1 cellular context compared by ENCODE assay signal in the genomic region with DNA sequence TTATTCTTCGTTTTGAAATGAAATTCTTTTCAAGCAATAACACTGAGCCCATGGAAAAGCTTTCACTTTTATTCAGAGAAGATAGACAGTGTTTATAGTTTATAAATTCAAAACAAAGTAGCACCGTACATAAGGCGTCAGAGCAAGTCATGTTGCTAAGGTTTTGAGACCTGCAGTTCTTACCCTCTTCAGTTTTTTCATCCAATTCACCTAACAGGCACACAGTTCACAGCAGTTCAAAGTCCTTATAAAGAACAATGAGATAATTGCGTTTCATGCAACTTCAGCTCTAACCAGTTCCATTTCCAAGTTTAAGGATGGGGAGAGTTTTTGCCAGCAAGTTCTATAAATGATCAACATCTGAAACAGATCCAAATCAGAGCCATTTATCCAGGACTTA.
TF ChIP-seq lines count a peak whose summit lies in the region.

No MANE protein-coding gene starts in this region.

TF ChIP-seq in HepG2, 621 proteins besides CTCF, POLR2A, EP300 and RAD21 (continued from another document):
- TF ChIP-seq, protein P1, sequence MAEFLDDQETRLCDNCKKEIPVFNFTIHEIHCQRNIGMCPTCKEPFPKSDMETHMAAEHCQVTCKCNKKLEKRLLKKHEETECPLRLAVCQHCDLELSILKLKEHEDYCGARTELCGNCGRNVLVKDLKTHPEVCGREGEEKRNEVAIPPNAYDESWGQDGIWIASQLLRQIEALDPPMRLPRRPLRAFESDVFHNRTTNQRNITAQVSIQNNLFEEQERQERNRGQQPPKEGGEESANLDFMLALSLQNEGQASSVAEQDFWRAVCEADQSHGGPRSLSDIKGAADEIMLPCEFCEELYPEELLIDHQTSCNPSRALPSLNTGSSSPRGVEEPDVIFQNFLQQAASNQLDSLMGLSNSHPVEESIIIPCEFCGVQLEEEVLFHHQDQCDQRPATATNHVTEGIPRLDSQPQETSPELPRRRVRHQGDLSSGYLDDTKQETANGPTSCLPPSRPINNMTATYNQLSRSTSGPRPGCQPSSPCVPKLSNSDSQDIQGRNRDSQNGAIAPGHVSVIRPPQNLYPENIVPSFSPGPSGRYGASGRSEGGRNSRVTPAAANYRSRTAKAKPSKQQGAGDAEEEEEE (CRISPR knock-in tag; IDR thresholded peaks at IDR 0.05; ENCODE audit: borderline replicate concordance) = no peak
